In the genomic region with DNA sequence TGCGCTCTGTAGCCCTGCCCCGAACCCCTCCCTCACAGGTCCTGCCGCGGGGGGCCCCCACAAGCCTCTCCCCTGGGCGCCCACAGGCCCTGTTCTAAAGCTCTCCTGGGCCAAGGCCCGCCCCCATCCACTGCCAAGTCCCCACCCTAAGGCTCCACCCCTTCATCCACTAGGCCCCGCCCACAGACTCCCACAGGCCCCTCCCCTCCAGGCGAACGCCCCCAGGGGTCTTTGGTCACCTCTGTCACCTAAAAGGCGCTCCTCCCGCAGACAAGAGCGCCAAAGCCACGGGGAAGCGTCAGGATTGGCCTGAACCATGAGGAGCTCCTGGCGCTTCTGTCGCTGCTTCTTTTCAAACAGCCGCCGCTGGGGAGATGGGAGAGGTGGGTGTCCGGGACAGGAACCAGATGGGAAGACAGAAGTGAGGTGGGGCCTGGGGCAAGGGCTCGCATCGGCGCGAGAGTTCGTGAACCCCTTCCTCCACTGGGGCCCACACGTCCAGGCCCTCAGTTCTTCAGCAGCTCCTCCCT, we compare ENCODE assay signal across 6 cellular contexts. TPM values are rescaled to one million over a fixed set of nuclear protein-coding genes. Genes with fewer than 3 reads are reported as not detected.
DNase-seq lines count a peak whose midpoint lies in the region; ATAC-seq and TF ChIP-seq lines count a peak whose summit lies in the region.

No MANE protein-coding gene starts in this region.

- DNase-seq in RWPE2 (ENCODE audit: low spot score) (no peak), esophagus squamous epithelium (lab: John Stamatoyannopoulos, UW) (no peak), NCI-H2171 (lab: John Stamatoyannopoulos, UW) (no peak), MG63 (no peak), NCI-H774 (lab: John Stamatoyannopoulos, UW) (no peak)

- H3K27me3 ChIP-seq in RWPE2 (ENCODE audit: insufficient read depth, poor library complexity, severe bottlenecking): no peaks in the 10 kb centered on the region
- H3K27me3 ChIP-seq in esophagus squamous epithelium: peaks cover 0 to 4% (median 0%) of the 10 kb centered on the region in 4 donors
- no peaks in the 10 kb centered on the region for H3K27me3 ChIP-seq in MG63

- H3K4me1 ChIP-seq in RWPE2 (ENCODE audit: insufficient read depth, poor library complexity, severe bottlenecking) (no peaks in the 10 kb centered on the region), esophagus squamous epithelium (peaks cover 9 to 45% (median 14%) of the 10 kb centered on the region in 3 donors)

- no peak overlapping the region for H3K27ac ChIP-seq in RWPE2 (ENCODE audit: poor library complexity, severe bottlenecking)
- H3K27ac ChIP-seq in esophagus squamous epithelium: peak overlapping the region; percentile 49 to 76 (median 70)
- peak overlapping the region in 10 of 21 experiments; percentile 4 to 55 (median 42) for H3K27ac ChIP-seq in skin epidermis

- H3K9me3 ChIP-seq in RWPE2 (ENCODE audit: severe bottlenecking) (no peaks in the 10 kb centered on the region), esophagus squamous epithelium (no peaks in the 10 kb centered on the region), MG63 (no peaks in the 10 kb centered on the region)

- WGBS in esophagus squamous epithelium, 2 donors: 38 to 61% methylated on average over 8 to 10 of the region's 25 CpGs

- 0 out of 3 replicates have a peak, but pooled peaks have one; percentile 22 for ATAC-seq in RWPE2 (ENCODE audit: low read depth)

- TF ChIP-seq POLR2A in esophagus squamous epithelium (IDR thresholded peaks at IDR 0.05): no peak

- H3K4me3 ChIP-seq in RWPE2 (ENCODE audit: severe bottlenecking): no peak overlapping the region
- H3K4me3 ChIP-seq in esophagus squamous epithelium: peak overlapping the region; percentile 13 to 56 (median 42)
- H3K4me3 ChIP-seq in skin epidermis: peak overlapping the region in 4 of 7 experiments; percentile 18 to 37 (median 28)
- H3K4me3 ChIP-seq in MG63: no peak overlapping the region

- TF ChIP-seq CTCF in RWPE2 (IDR thresholded peaks at IDR 0.05; ENCODE audit: poor library complexity, severe bottlenecking): no peak
- TF ChIP-seq CTCF in esophagus squamous epithelium (IDR thresholded peaks at IDR 0.05): no peak

- intact Hi-C loops in esophagus squamous epithelium (cut with DNase I): no loop called here

- peaks cover 5% of the 10 kb centered on the region for H3K36me3 ChIP-seq in RWPE2 (ENCODE audit: low read depth)
- H3K36me3 ChIP-seq in esophagus squamous epithelium: no peaks in the 10 kb centered on the region
- H3K36me3 ChIP-seq in MG63: peaks cover 5% of the 10 kb centered on the region

RNA-seq across cellular contexts. Expression of a gene that starts 2.3 kb away (rescaled TPM):
- not detected for total RNA-seq in esophagus squamous epithelium
- not detected in 2 replicates for total RNA-seq in MG63 (2014; rRNA removed; shearing (Covaris generic); ENCODE audit: low replicate concordance)

RNA-seq across cellular contexts. Expression of a gene that starts 3.9 kb away (rescaled TPM):
- total RNA-seq in esophagus squamous epithelium: 100 to 1,000 TPM in 3 of 4 donors, 10 to 100 TPM in 1; 93.5 to 186 (median 157) TPM
- total RNA-seq in MG63 (2014; rRNA removed; shearing (Covaris generic); ENCODE audit: low replicate concordance): 157 and 236 TPM in 2 replicates

RNA-seq across cellular contexts. Expression of a gene that starts 24.0 kb away (rescaled TPM):
- total RNA-seq in esophagus squamous epithelium: 10 to 100 TPM; 19.3 to 41.6 (median 33.3) TPM
- 26.1 and 36.4 TPM in 2 replicates for total RNA-seq in MG63 (2014; rRNA removed; shearing (Covaris generic); ENCODE audit: low replicate concordance)

RNA-seq across cellular contexts. Expression of a gene that starts 27.8 kb away (rescaled TPM):
- 1 to 10 TPM; 2.8 to 9.0 (median 5.6) TPM for total RNA-seq in esophagus squamous epithelium
- 5.4 and 14.5 TPM in 2 replicates for total RNA-seq in MG63 (2014; rRNA removed; shearing (Covaris generic); ENCODE audit: low replicate concordance)

RNA-seq across cellular contexts. Expression of a gene that starts 37.2 kb away (rescaled TPM):
- 1 to 10 TPM in 1 of 4 donors, under 1 TPM in 1, not detected in 2; 0.95 to 2.9 TPM for total RNA-seq in esophagus squamous epithelium
- not detected in 2 replicates for total RNA-seq in MG63 (2014; rRNA removed; shearing (Covaris generic); ENCODE audit: low replicate concordance)

Comparison
In these comparisons a context has a peak if more than half of its experiments do, and no peak if none do; other contexts are left out.
1. H3K4me3 ChIP-seq: peak in esophagus squamous epithelium (4 of 4) and skin epidermis (4 of 7); none in RWPE2 (single experiment) and MG63 (single experiment).